In genomic region chr12:8499616-8500015, GRCh38 we compare ENCODE assay signal across 22 cellular contexts. TPM values are rescaled to one million over a fixed set of nuclear protein-coding genes. Genes with fewer than 3 reads are reported as not detected.
DNase-seq lines count a peak whose midpoint lies in the region; FAIRE-seq and TF ChIP-seq lines count a peak whose summit lies in the region.
"Had no signal": no experiment of that assay in that cellular context is flagged by ENCODE, and none has a peak within 500 bp of the region (broad histone marks: within the 10 kb centered on the region; RNA-seq: fewer than 3 reads in every experiment).

No MANE protein-coding gene starts in this region.

- no peak overlapping the region for H4K8ac ChIP-seq in H1 (ENCODE audit: extremely low read depth, insufficient read depth, low read length)

- no peak overlapping the region for H4K5ac ChIP-seq in H1 (ENCODE audit: insufficient read length, low read depth, low read length)

- H3K23me2 ChIP-seq in H1 (ENCODE audit: low read depth, low read length) = no peaks in the 10 kb centered on the region

- TF ChIP-seq POLR2A in GM12892 (IDR thresholded peaks at IDR 0.05; ENCODE audit: low read depth, low read length) (no peak), NB4 (IDR thresholded peaks at IDR 0.05; ENCODE audit: extremely low read depth, insufficient read length) (no peak), H1 (IDR thresholded peaks at IDR 0.05; ENCODE audit: control extremely low read depth in 1 of 2, low read depth in 2 of 2, low read length in 2 of 2) (no peak), Peyer's patch (IDR thresholded peaks at IDR 0.05) (no peak)

- no peak overlapping the region for H3K23ac ChIP-seq in H1 (ENCODE audit: insufficient read length)

- H3K4me1 ChIP-seq in H1 (replicated peaks in 1 of 4; ENCODE audit: control insufficient read depth in 3 of 4, insufficient read depth in 4 of 4, low read length in 3 of 4) = peaks cover 0 to 5% (median 2%) of the 10 kb centered on the region in 4 experiments; a peak in 5 of 7 replicates
- no peaks in the 10 kb centered on the region for H3K4me1 ChIP-seq in Peyer's patch
- H3K4me1 ChIP-seq: thyroid gland had no signal

- TF ChIP-seq CTCF in NB4 (IDR thresholded peaks at IDR 0.05; ENCODE audit: low read depth, low read length) = peak; percentile 18
- peak in 2 of 3 experiments; percentile 24 to 29; a peak in 2 of 4 replicates for TF ChIP-seq CTCF in H1 (IDR thresholded peaks at IDR 0.05; ENCODE audit: control extremely low read depth in 1 of 3, insufficient read depth in 1 of 3, low read depth in 1 of 3, low read length in 3 of 3)
- no peak for TF ChIP-seq CTCF in Peyer's patch (IDR thresholded peaks at IDR 0.05)

- no peaks in the 10 kb centered on the region for H3K79me1 ChIP-seq in H1 (ENCODE audit: low read depth, low read length)

- no peaks in the 10 kb centered on the region for H3K27me3 ChIP-seq in H1 (replicated peaks in 1 of 4; ENCODE audit: control insufficient read depth in 3 of 4, extremely low read depth in 1 of 4, insufficient read depth in 3 of 4, low read length in 3 of 4)
- H3K27me3 ChIP-seq in Peyer's patch = no peaks in the 10 kb centered on the region
- H3K27me3 ChIP-seq: ovary, thyroid gland had no signal

- H3K27ac ChIP-seq in H1 (ENCODE audit: low read depth, low read length) = no peak overlapping the region; the same call in 1 of the 2 replicates
- no peak overlapping the region for H3K27ac ChIP-seq in Peyer's patch
- H3K27ac ChIP-seq: ovary, thyroid gland had no signal

- H2BK12ac ChIP-seq in H1 (ENCODE audit: low read depth, low read length) = 0 out of 2 replicates have a peak overlapping the region, but pooled peaks have one; percentile 23

- TF ChIP-seq RAD21 in H1 (IDR thresholded peaks at IDR 0.05 in 1 of 2, conservative IDR thresholded peaks at IDR 0.05 in 1 of 2; ENCODE audit: low read depth in 2 of 2, low read length in 2 of 2) = peak; percentile 37 to 49

- no peaks in the 10 kb centered on the region for H3K9me3 ChIP-seq in H1 (ENCODE audit: insufficient read depth in 2 of 2, low read depth in 1 of 2, low read length in 1 of 2)
- H3K9me3 ChIP-seq in Peyer's patch = no peaks in the 10 kb centered on the region
- H3K9me3 ChIP-seq: ovary, thyroid gland had no signal

- POLR2A ChIA-PET in H1 (lab: Charles Lee; ENCODE audit: partially characterized antibody) = no interaction called here

- H3K14ac ChIP-seq in H1 (ENCODE audit: insufficient read length) = no peak overlapping the region

- H3K9ac ChIP-seq in H1 (replicated peaks in 1 of 4; ENCODE audit: extremely low read depth in 1 of 4, low read depth in 3 of 4, low read length in 3 of 4) = no peak overlapping the region

- H2AFZ ChIP-seq in H1 (ENCODE audit: low read length) = peak overlapping the region; percentile 97

- no peaks in the 10 kb centered on the region for H3K79me2 ChIP-seq in H1 (ENCODE audit: control insufficient read depth in 1 of 2, insufficient read depth in 2 of 2, low read length in 2 of 2)

- no peaks in the 10 kb centered on the region for H4K20me1 ChIP-seq in H1 (replicated peaks in 1 of 2; ENCODE audit: control insufficient read depth in 1 of 2, insufficient read depth in 2 of 2, low read length in 2 of 2)

- H2AK5ac ChIP-seq in H1 (ENCODE audit: low read depth, low read length) = no peak overlapping the region

- H3K18ac ChIP-seq in H1 (ENCODE audit: extremely low read depth, low read length) = no peak overlapping the region

- FAIRE-seq in GM12892 (lab: Jason Lieb, UNC) (peak; percentile 63), H1 (lab: Jason Lieb, UNC) (peak; percentile 28)
- FAIRE-seq: GM12878, K562, keratinocyte had no signal

- H3K4ac ChIP-seq in H1 (replicated peaks; ENCODE audit: insufficient read length, low read depth, low read length) = no peak overlapping the region

- CTCF ChIA-PET in H1 (lab: Charles Lee; ENCODE audit: partially characterized antibody) = interaction anchor here (0.5 to 1.3 kb wide), 11 partner anchors 10 to 775 kb away, joined by 3 to 5 read pairs (median 3); no protein-coding TSS in a partner anchor

- WGBS in H1 (ENCODE audit: extremely low coverage in 1 of 2, insufficient coverage in 1 of 2, insufficient read length in 1 of 2, insufficient replicate concordance in 2 of 2, low coverage in 1 of 2, low lambda C conversion rate in 2 of 2, missing lambda C conversion rate in 1 of 2), 2 experiments = 44% methylated on average over 4 of the region's 4 CpGs; no CpG with 5 or more reads in 1 of the 2 experiments

- TF ChIP-seq EP300 in H1 (IDR thresholded peaks at IDR 0.05; ENCODE audit: borderline replicate concordance in 1 of 2, low read depth in 2 of 2, low read length in 2 of 2) = no peak

- H2BK20ac ChIP-seq in H1 (ENCODE audit: low read length) = no peak overlapping the region

- H4K91ac ChIP-seq in H1 (replicated peaks; ENCODE audit: insufficient read length, low read length) = no peak overlapping the region

- H2BK5ac ChIP-seq in H1 (ENCODE audit: low read depth, low read length) = 0 out of 2 replicates have a peak overlapping the region, but pooled peaks have one; percentile 14

- DNase-seq in GM12892 (ENCODE audit: insufficient read length) (no peak), NB4 (ENCODE audit: low read depth) (peak; percentile 32), H1 (ENCODE audit: low read depth in 1 of 2, low spot score in 2 of 2) (no peak), renal cortical epithelial cell (ENCODE audit: low read depth) (peak; percentile 19), GDM1 (lab: John Stamatoyannopoulos, UW) (no peak), Peyer's patch (no peak)
- DNase-seq in activated T-cell treated with anti-CD3 and anti-CD28 coated beads, Interleukin-2, amount 50 U/mL, for 1 hour = no peak
- DNase-seq: activated CD4-positive, alpha-beta T cell treated with anti-CD3 and anti-CD28 coated beads for 36 hours; activated naive CD8-positive, alpha-beta T cell treated with anti-CD3 and anti-CD28 coated beads for 36 hours; COR-L47; hypothalamus; NCI-H1417; NCI-H526; ovary; stimulated activated CD4-positive, alpha-beta T cell treated with anti-CD3 and anti-CD28 coated beads, Interleukin-2, amount 100 ng/mL, for 24 hours; stimulated activated naive CD4-positive, alpha-beta T cell treated with Interleukin-2 at 50 U/mL for 16 hours; T1000; thyroid gland had no signal

- no peak overlapping the region for H2BK120ac ChIP-seq in H1 (replicated peaks; ENCODE audit: low read depth, low read length)

- H3K4me3 ChIP-seq in NB4 (ENCODE audit: low read depth, low read length) (no peak overlapping the region), H1 (ENCODE audit: extremely low read depth in 1 of 4, insufficient read depth in 2 of 4, low read depth in 3 of 4, low read length in 4 of 4) (no peak overlapping the region), Peyer's patch (no peak overlapping the region)
- H3K4me3 ChIP-seq: GM12878, K562, ovary, thyroid gland had no signal

- H3K36me3 ChIP-seq in H1 (ENCODE audit: control insufficient read depth in 2 of 4, insufficient read depth in 4 of 4, low read length in 3 of 4) (no peaks in the 10 kb centered on the region; a peak in 1 of 8 replicates), Peyer's patch (no peaks in the 10 kb centered on the region)
- H3K36me3 ChIP-seq: ovary, thyroid gland had no signal

- no peak overlapping the region for H2BK15ac ChIP-seq in H1 (ENCODE audit: low read length)

- no peak overlapping the region for H3K4me2 ChIP-seq in H1 (ENCODE audit: insufficient read depth in 1 of 2, low read depth in 2 of 2, low read length in 2 of 2)

- H3K56ac ChIP-seq in H1 (replicated peaks; ENCODE audit: insufficient read length, low read depth, low read length) = no peak overlapping the region

TF ChIP-seq in H1, 55 proteins besides CTCF, POLR2A, EP300 and RAD21:
- TF ChIP-seq HDAC2 (IDR thresholded peaks at IDR 0.05; ENCODE audit: borderline replicate concordance in 1 of 2, low read depth in 2 of 2, low read length in 2 of 2) = no peak

RNA-seq across cellular contexts. Expression of gene CLEC4D, which starts 13.7 kb away (rescaled TPM):
- polyA plus RNA-seq in GM12892 (2012; ENCODE audit: missing spikeins) = not detected
- total RNA-seq in H1 (2021; fragmentation: NEBNext Ultra II Directional; extraction: Animal tissue kit (Norgen Biotek cat#: 25700)) = not detected in 2 replicates
- 0.03 and 0.14 TPM in 2 replicates for polyA plus RNA-seq in H1 (2011; rRNA removed)
- 0.18 TPM for polyA plus RNA-seq in H1 (2011; cell fraction: cytosol; rRNA removed)
- polyA plus RNA-seq in H1 (2011; cell fraction: nucleus; rRNA removed) = 0.43 TPM
- 0.13 to 0.55 TPM (median 0.23 TPM) in 3 of 4 replicates, not detected in the other for polyA plus RNA-seq in H1 (2012, experiment 1 of 2)
- polyA plus RNA-seq in H1 (2012, experiment 2 of 2) = not detected
- polyA plus RNA-seq in H1 (2013, experiment 1 of 2) = 0.20 TPM
- polyA plus RNA-seq in H1 (2013, experiment 2 of 2) = 0.11 TPM
- polyA minus RNA-seq in H1 (2011; rRNA and poly(A)+ RNA removed) = 0.10 and 0.16 TPM in 2 replicates
- polyA minus RNA-seq in H1 (2011; cell fraction: cytosol; rRNA and poly(A)+ RNA removed) = not detected
- polyA minus RNA-seq in H1 (2011; cell fraction: nucleus; rRNA and poly(A)+ RNA removed) = not detected
- total RNA-seq in renal cortical epithelial cell (0.15 TPM in 1 of 2 replicates, not detected in the other), Peyer's patch (not detected)
- total RNA-seq: activated CD4-positive, alpha-beta T cell treated with anti-CD3 and anti-CD28 coated beads for 36 hours; activated naive CD8-positive, alpha-beta T cell treated with anti-CD3 and anti-CD28 coated beads for 36 hours; GM12878; K562; SK-MEL-5 had no signal
- polyA plus RNA-seq: GM12878, K562, keratinocyte had no signal

RNA-seq across cellular contexts. Expression of gene CLEC4E, which starts 41.1 kb away (rescaled TPM):
- polyA plus RNA-seq in GM12892 (2012; ENCODE audit: missing spikeins) = not detected
- total RNA-seq in H1 (2021; fragmentation: NEBNext Ultra II Directional; extraction: Animal tissue kit (Norgen Biotek cat#: 25700)) = not detected in 2 replicates
- 0.03 TPM in 1 of 2 replicates, not detected in the other for polyA plus RNA-seq in H1 (2011; rRNA removed)
- not detected for polyA plus RNA-seq in H1 (2011; cell fraction: cytosol; rRNA removed)
- polyA plus RNA-seq in H1 (2011; cell fraction: nucleus; rRNA removed) = not detected
- not detected in 4 replicates for polyA plus RNA-seq in H1 (2012, experiment 1 of 2)
- not detected for polyA plus RNA-seq in H1 (2012, experiment 2 of 2)
- polyA plus RNA-seq in H1 (2013, experiment 1 of 2) = not detected
- polyA plus RNA-seq in H1 (2013, experiment 2 of 2) = not detected
- not detected in 2 replicates for polyA minus RNA-seq in H1 (2011; rRNA and poly(A)+ RNA removed)
- polyA minus RNA-seq in H1 (2011; cell fraction: cytosol; rRNA and poly(A)+ RNA removed) = not detected
- not detected for polyA minus RNA-seq in H1 (2011; cell fraction: nucleus; rRNA and poly(A)+ RNA removed)
- total RNA-seq in renal cortical epithelial cell (21.6 and 59.4 TPM in 2 replicates), Peyer's patch (1 to 10 TPM in 1 of 4 donors, not detected in 3; 2.9 TPM)
- total RNA-seq: activated CD4-positive, alpha-beta T cell treated with anti-CD3 and anti-CD28 coated beads for 36 hours; activated naive CD8-positive, alpha-beta T cell treated with anti-CD3 and anti-CD28 coated beads for 36 hours; GM12878; K562; SK-MEL-5 had no signal
- polyA plus RNA-seq: GM12878, K562, keratinocyte had no signal

RNA-seq across cellular contexts. Expression of gene CLEC6A, which starts 43.9 kb away (rescaled TPM):
- polyA plus RNA-seq in GM12892 (2012; ENCODE audit: missing spikeins) = not detected
- not detected in 2 replicates for total RNA-seq in H1 (2021; fragmentation: NEBNext Ultra II Directional; extraction: Animal tissue kit (Norgen Biotek cat#: 25700))
- polyA plus RNA-seq in H1 (2011; rRNA removed) = not detected in 2 replicates
- polyA plus RNA-seq in H1 (2011; cell fraction: cytosol; rRNA removed) = not detected
- polyA plus RNA-seq in H1 (2011; cell fraction: nucleus; rRNA removed) = not detected
- not detected in 4 replicates for polyA plus RNA-seq in H1 (2012, experiment 1 of 2)
- not detected for polyA plus RNA-seq in H1 (2012, experiment 2 of 2)
- polyA plus RNA-seq in H1 (2013, experiment 1 of 2) = 0.10 TPM
- 0.06 TPM for polyA plus RNA-seq in H1 (2013, experiment 2 of 2)
- 0.10 TPM in 1 of 2 replicates, not detected in the other for polyA minus RNA-seq in H1 (2011; rRNA and poly(A)+ RNA removed)
- polyA minus RNA-seq in H1 (2011; cell fraction: cytosol; rRNA and poly(A)+ RNA removed) = not detected
- polyA minus RNA-seq in H1 (2011; cell fraction: nucleus; rRNA and poly(A)+ RNA removed) = 0.70 TPM
- total RNA-seq in renal cortical epithelial cell (0.20 TPM in 1 of 2 replicates, not detected in the other), Peyer's patch (not detected)
- total RNA-seq: activated CD4-positive, alpha-beta T cell treated with anti-CD3 and anti-CD28 coated beads for 36 hours; activated naive CD8-positive, alpha-beta T cell treated with anti-CD3 and anti-CD28 coated beads for 36 hours; GM12878; K562; SK-MEL-5 had no signal
- polyA plus RNA-seq: GM12878, K562, keratinocyte, ovary had no signal

Comparison
In these comparisons a context has a peak if more than half of its experiments do, and no peak if none do; other contexts are left out.
1. DNase-seq: peak in NB4 (single experiment) and renal cortical epithelial cell (single experiment); none in GM12892 (single experiment), H1 (0 of 2), GDM1 (single experiment), activated T-cell treated with anti-CD3 and anti-CD28 coated beads, Interleukin-2, amount 50 U/mL, for 1 hour (single experiment) and Peyer's patch (0 of 3).
2. CTCF ChIP-seq: peak in NB4 (single experiment) and H1 (2 of 3); none in Peyer's patch (0 of 6).